Comparison of ENCODE assay signal across 8 cellular contexts in the genomic region with DNA sequence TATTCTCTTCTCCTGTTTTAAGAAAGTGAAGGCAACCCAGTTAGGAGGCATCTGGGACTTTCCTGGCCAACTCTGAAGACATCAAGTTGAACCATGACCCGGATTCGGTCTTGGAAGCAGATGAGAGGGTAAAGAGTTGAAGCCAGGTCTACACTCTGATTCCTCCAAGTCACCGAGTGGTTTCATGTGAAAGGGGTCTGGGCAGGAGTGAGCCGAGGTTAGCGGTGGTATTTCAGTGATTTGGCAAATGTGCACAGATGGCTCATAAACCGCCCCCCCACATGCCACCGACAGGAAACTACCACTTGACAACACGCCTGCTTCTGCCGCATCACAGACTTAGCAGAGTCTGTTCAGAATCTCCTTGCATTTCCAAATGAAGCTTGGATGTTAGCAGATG. TPM values are rescaled to one million over a fixed set of nuclear protein-coding genes. Genes with fewer than 3 reads are reported as not detected.
DNase-seq lines count a peak whose midpoint lies in the region; ATAC-seq and TF ChIP-seq lines count a peak whose summit lies in the region.

No MANE protein-coding gene starts in this region.

- H3K27ac Mint-ChIP-seq in stimulated activated naive CD8-positive, alpha-beta T cell treated with anti-CD3 and anti-CD28 coated beads, Interleukin-15, amount 100 ng/mL, for 72 hours: peak overlapping the region in 1 of 2 donors; percentile 80
- H3K27ac Mint-ChIP-seq in glutamatergic neuron (ENCODE audit: unreplicated experiment): no peak overlapping the region

- H3K4me3 Mint-ChIP-seq in stimulated activated naive CD8-positive, alpha-beta T cell treated with anti-CD3 and anti-CD28 coated beads, Interleukin-15, amount 100 ng/mL, for 72 hours: peak overlapping the region; percentile 72 to 79
- no peak overlapping the region for H3K4me3 Mint-ChIP-seq in glutamatergic neuron (ENCODE audit: unreplicated experiment)

- DNase-seq in T-helper 9 cell (peak; percentile 50), glutamatergic neuron (no peak), glomerular visceral epithelial cell (ENCODE audit: extremely low spot score) (no peak), NCI-H1436 (lab: John Stamatoyannopoulos, UW) (no peak)
- DNase-seq in effector CD8-positive, alpha-beta T cell (lab: John Stamatoyannopoulos, UW): peak; percentile 44
- peak; percentile 54 to 71 for DNase-seq in stimulated activated naive CD8-positive, alpha-beta T cell treated with anti-CD3 and anti-CD28 coated beads, Interleukin-15, amount 100 ng/mL, for 72 hours

- H3K4me1 Mint-ChIP-seq in stimulated activated naive CD8-positive, alpha-beta T cell treated with anti-CD3 and anti-CD28 coated beads, Interleukin-15, amount 100 ng/mL, for 72 hours: peaks cover 42% of the 10 kb centered on the region
- peaks cover 11% of the 10 kb centered on the region for H3K4me1 Mint-ChIP-seq in glutamatergic neuron (ENCODE audit: low read depth, unreplicated experiment)

- peaks cover 7 to 9% of the 10 kb centered on the region in 2 donors for H3K9me3 Mint-ChIP-seq in stimulated activated naive CD8-positive, alpha-beta T cell treated with anti-CD3 and anti-CD28 coated beads, Interleukin-15, amount 100 ng/mL, for 72 hours
- H3K9me3 Mint-ChIP-seq in glutamatergic neuron (ENCODE audit: unreplicated experiment): peaks cover 4% of the 10 kb centered on the region

- H3K27me3 Mint-ChIP-seq in stimulated activated naive CD8-positive, alpha-beta T cell treated with anti-CD3 and anti-CD28 coated beads, Interleukin-15, amount 100 ng/mL, for 72 hours: no peaks in the 10 kb centered on the region
- peaks cover 3% of the 10 kb centered on the region for H3K27me3 Mint-ChIP-seq in glutamatergic neuron (ENCODE audit: unreplicated experiment)

- no peaks in the 10 kb centered on the region for H3K36me3 Mint-ChIP-seq in glutamatergic neuron (ENCODE audit: unreplicated experiment)

- TF ChIP-seq CTCF in glutamatergic neuron (IDR thresholded peaks at IDR 0.05; ENCODE audit: partially characterized antibody, unreplicated experiment): no peak

- peak; percentile 62 for ATAC-seq in GM18498 (IDR thresholded peaks at IDR 0.05; ENCODE audit: unreplicated experiment)
- ATAC-seq in HG03354 (IDR thresholded peaks at IDR 0.05; ENCODE audit: poor library complexity, severe bottlenecking, unreplicated experiment): peak; percentile 77
- ATAC-seq in stimulated activated naive CD8-positive, alpha-beta T cell treated with anti-CD3 and anti-CD28 coated beads, Interleukin-15, amount 100 ng/mL, for 72 hours: peak; percentile 82

RNA-seq across cellular contexts. Expression of gene REPIN1, which starts 11.3 kb away (rescaled TPM):
- total RNA-seq in glutamatergic neuron (ENCODE audit: unreplicated experiment): 146 TPM

RNA-seq across cellular contexts. Expression of gene RARRES2, which starts 15.8 kb away (rescaled TPM):
- 0.86 TPM for total RNA-seq in glutamatergic neuron (ENCODE audit: unreplicated experiment)

RNA-seq across cellular contexts. Expression of gene ZNF775, which starts 21.9 kb away (rescaled TPM):
- total RNA-seq in glutamatergic neuron (ENCODE audit: unreplicated experiment): 20.5 TPM

RNA-seq across cellular contexts. Expression of gene ACTR3C, which starts 33.9 kb away (rescaled TPM):
- not detected for total RNA-seq in glutamatergic neuron (ENCODE audit: unreplicated experiment)

RNA-seq across cellular contexts. Expression of gene LRRC61, which starts 34.1 kb away (rescaled TPM):
- 10.2 TPM for total RNA-seq in glutamatergic neuron (ENCODE audit: unreplicated experiment)

Comparison
In these comparisons a context has a peak if more than half of its experiments do, and no peak if none do; other contexts are left out.
1. DNase-seq: peak in T-helper 9 cell (single experiment), effector CD8-positive, alpha-beta T cell (single experiment) and stimulated activated naive CD8-positive, alpha-beta T cell treated with anti-CD3 and anti-CD28 coated beads, Interleukin-15, amount 100 ng/mL, for 72 hours (2 of 2); none in glutamatergic neuron (single experiment), glomerular visceral epithelial cell (single experiment) and NCI-H1436 (single experiment).
2. Peak in every context shown above with its lines, with median percentiles within 50 percentile points of each other: ATAC-seq.